ENCODE assay signal across 21 cellular contexts in genomic region chr7:75652788-75653187, GRCh38.
"Had no signal": no experiment of that assay in that cellular context is flagged by ENCODE, and none has a peak within 500 bp of the region (broad histone marks: within the 10 kb centered on the region; RNA-seq: fewer than 3 reads in every experiment).

No MANE protein-coding gene starts in this region.

- H3K4me3 ChIP-seq: adrenal gland, PC-9, SK-N-MC had no signal

- H3K36me3 ChIP-seq: adrenal gland had no signal

- H3K9me3 ChIP-seq: adrenal gland had no signal

- ATAC-seq: activated CD8-positive, alpha-beta T cell treated with anti-CD3 and anti-CD28 coated beads, Interleukin-2, amount 10 ng/mL, durations not matched to agents 7 days and 5 days; Right ventricle myocardium inferior had no signal

- H3K27ac ChIP-seq: adrenal gland, PC-9, SK-N-MC had no signal

- DNase-seq: activated CD4-positive, alpha-beta T cell treated with anti-CD3 and anti-CD28 coated beads for 48 hours; activated CD4-positive, alpha-beta T cell treated with anti-CD3 and anti-CD28 coated beads, Interleukin-2, amount 50 U/mL, for 4 hours; activated CD4-positive, CD25-positive, alpha-beta regulatory T cell treated with anti-CD3 and anti-CD28 coated beads, Interleukin-2, amount 50 U/mL, for 72 hours; activated CD8-positive, alpha-beta memory T cell treated with anti-CD3 and anti-CD28 coated beads, Interleukin-2, amount 50 U/mL, for 48 hours; activated CD8-positive, alpha-beta T cell treated with anti-CD3 and anti-CD28 coated beads, Interleukin-2, amount 10 ng/mL, durations not matched to agents 7 days and 5 days; activated naive CD4-positive, alpha-beta T cell treated with anti-CD3 and anti-CD28 coated beads, Interleukin-2, amount 50 U/mL, for 16 hours; activated naive CD8-positive, alpha-beta T cell treated with anti-CD3 and anti-CD28 coated beads, Interleukin-2, amount 10 ng/mL, durations not matched to agents 7 days and 5 days; activated T-cell treated with anti-CD3 and anti-CD28 coated beads, Interleukin-2, amount 50 U/mL, for 1 hour; adrenal gland; anterior cingulate cortex; cerebellar nuclear complex; KG1; NCI-H1105; NCI-H1436; NCI-H187 treated with DMSO at 0.1 percent for 48 hours; NCI-H2081 treated with DMSO at 0.1 percent for 48 hours; NCI-H524 treated with DMSO at 0.1 percent for 48 hours; PC-9; T-helper 1 cell had no signal

- H3K27me3 ChIP-seq: adrenal gland had no signal
